37 cellular contexts compared by ENCODE assay signal in the genomic region with DNA sequence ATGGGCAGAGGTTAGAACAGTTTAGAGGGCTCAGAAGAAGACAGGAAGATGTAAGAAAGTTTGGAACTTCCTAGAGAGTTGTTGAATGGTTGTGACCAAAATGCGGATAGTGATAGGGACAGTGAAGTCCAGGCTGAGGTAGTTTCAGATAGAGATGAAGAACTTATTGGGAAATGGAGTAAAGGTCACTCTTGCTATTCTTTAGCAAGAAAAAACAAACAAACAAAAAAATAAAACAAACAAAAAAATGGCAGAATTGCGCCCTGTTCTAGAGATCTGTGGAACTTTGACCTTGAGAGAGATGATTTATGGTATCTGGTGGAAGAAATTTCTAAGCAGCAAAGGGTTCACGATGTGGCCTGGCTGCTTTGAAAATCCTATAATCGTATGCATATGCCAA.
DNase-seq lines count a peak whose midpoint lies in the region; ATAC-seq, FAIRE-seq and TF ChIP-seq lines count a peak whose summit lies in the region.
"Had no signal": no experiment of that assay in that cellular context is flagged by ENCODE, and none has a peak within 500 bp of the region (broad histone marks: within the 10 kb centered on the region; RNA-seq: fewer than 3 reads in every experiment).

No MANE protein-coding gene starts in this region.

- no peak for ATAC-seq in HepG2
- peak; percentile 74 for ATAC-seq in left lobe of liver
- peak; percentile 59 to 83 (median 62) for ATAC-seq in right lobe of liver
- ATAC-seq in HG03520 (IDR thresholded peaks at IDR 0.05; ENCODE audit: unreplicated experiment), result no peak
- ATAC-seq: A549; CD8-positive, alpha-beta T cell had no signal

- no peak overlapping the region for H3K4me2 ChIP-seq in HepG2 (ENCODE audit: low read depth, low read length)
- H3K4me2 ChIP-seq: A549; BLaER1; BLaER1 treated with 17β-estradiol and CSF1 and Interleukin-3, amounts not matched to agents 10 nM and 100 nM had no signal

- CTCF ChIA-PET in HepG2 (lab: Yijun Ruan, JAX; ENCODE audit: low intra/inter-chr PET ratio, low total read pairs), result no interaction called here

- H2AFZ ChIP-seq in HepG2 (ENCODE audit: low read length), result no peak overlapping the region

- POLR2A ChIA-PET in HepG2 (lab: Yijun Ruan, JAX), result no interaction called here

- H3K27me3 ChIP-seq in liver (ENCODE audit: control insufficient read depth in 4 of 4, insufficient read depth in 4 of 4, low read length in 3 of 4) (no peaks in the 10 kb centered on the region), HepG2 (ENCODE audit: control insufficient read depth in 1 of 2, insufficient read depth in 2 of 2, low read length in 2 of 2) (no peaks in the 10 kb centered on the region), right lobe of liver (no peaks in the 10 kb centered on the region)
- H3K27me3 ChIP-seq: BE2C; BLaER1; BLaER1 treated with 17β-estradiol and CSF1 and Interleukin-3, amounts not matched to agents 10 nM and 100 nM had no signal

- intact Hi-C loops in HepG2 (cut with micrococcal nuclease; ENCODE audit: unreplicated experiment), result no loop called here
- intact Hi-C loops in right lobe of liver (cut with DNase I), result no loop called here
- intact Hi-C loops in cardiac septum (cut with DNase I), result no loop called here

- H4K20me1 ChIP-seq in HepG2 (ENCODE audit: insufficient read depth, low read length), result no peaks in the 10 kb centered on the region
- H4K20me1 ChIP-seq: BLaER1; BLaER1 treated with 17β-estradiol and CSF1 and Interleukin-3, amounts not matched to agents 10 nM and 100 nM had no signal

- no peak for TF ChIP-seq CTCF in liver (IDR thresholded peaks at IDR 0.05; ENCODE audit: low read depth, low read length, missing input control)
- no peak for TF ChIP-seq CTCF in HepG2 (CRISPR knock-in tag; IDR thresholded peaks at IDR 0.05)
- TF ChIP-seq CTCF in endothelial cell (IDR thresholded peaks at IDR 0.05; ENCODE audit: unreplicated experiment), result no peak
- no peak for TF ChIP-seq CTCF in right lobe of liver (IDR thresholded peaks at IDR 0.05)
- TF ChIP-seq CTCF in coronary artery (IDR thresholded peaks at IDR 0.05), result no peak

- H3K4me1 Mint-ChIP-seq in endothelial cell (ENCODE audit: unreplicated experiment), result no peaks in the 10 kb centered on the region
- H3K4me1 Mint-ChIP-seq: B cell; CD14-positive monocyte; CD4-positive, alpha-beta memory T cell; CD4-positive, CD25-positive, alpha-beta regulatory T cell; CD8-positive, alpha-beta memory T cell had no signal

- in situ Hi-C loops in HepG2 (cut with HindIII; ENCODE audit: extremely low pct_ligation_motif_present, low pct_unique_long_range_greater_than_20kb), result no loop called here

- TF ChIP-seq RAD21 in liver (IDR thresholded peaks at IDR 0.05) (peak in 1 of 2 donors; percentile 5), HepG2 (CRISPR knock-in tag; IDR thresholded peaks at IDR 0.05) (no peak)

- no peak overlapping the region for H3K4me3 ChIP-seq in liver (ENCODE audit: low read depth in 1 of 3, low read length in 3 of 3)
- H3K4me3 ChIP-seq in HepG2 (replicated peaks in 1 of 3; ENCODE audit: insufficient read depth in 1 of 3, low read depth in 2 of 3, low read length in 3 of 3), result no peak overlapping the region
- no peak overlapping the region for H3K4me3 ChIP-seq in right lobe of liver
- no peak overlapping the region for H3K4me3 ChIP-seq in coronary artery
- H3K4me3 ChIP-seq: A549; BLaER1 treated with 17β-estradiol and CSF1 and Interleukin-3, amounts not matched to agents 10 nM and 100 nM had no signal

- TF ChIP-seq EP300 in HepG2 (IDR thresholded peaks at IDR 0.05; ENCODE audit: low read depth in 2 of 2, low read length in 2 of 2) (no peak), HepG2 (CRISPR knock-in tag; IDR thresholded peaks at IDR 0.05; ENCODE audit: borderline replicate concordance) (no peak)

- peaks cover 8% of the 10 kb centered on the region for H3K9me3 Mint-ChIP-seq in endothelial cell (ENCODE audit: unreplicated experiment)

- H3K27ac ChIP-seq in liver (ENCODE audit: low read depth in 1 of 2, low read length in 2 of 2) (no peak overlapping the region), HepG2 (ENCODE audit: extremely low read length, insufficient read depth, low read length) (no peak overlapping the region), right lobe of liver (peak overlapping the region in 1 of 3 donors; percentile 46), coronary artery (no peak overlapping the region)
- H3K27ac ChIP-seq: 22Rv1; A549; BLaER1; BLaER1 treated with 17β-estradiol and CSF1 and Interleukin-3, amounts not matched to agents 10 nM and 100 nM; C4-2B had no signal

- H3K27me3 Mint-ChIP-seq in endothelial cell (ENCODE audit: unreplicated experiment), result peaks cover 3% of the 10 kb centered on the region
- H3K27me3 Mint-ChIP-seq: B cell; CD4-positive, alpha-beta T cell had no signal

- H3K27ac Mint-ChIP-seq in endothelial cell (ENCODE audit: unreplicated experiment), result no peak overlapping the region
- H3K27ac Mint-ChIP-seq: B cell; CD14-positive monocyte; CD4-positive, alpha-beta memory T cell; CD4-positive, alpha-beta T cell; CD4-positive, CD25-positive, alpha-beta regulatory T cell; CD8-positive, alpha-beta T cell had no signal

- H3K4me3 Mint-ChIP-seq in endothelial cell (ENCODE audit: unreplicated experiment), result peak overlapping the region; percentile 2
- H3K4me3 Mint-ChIP-seq: B cell; CD14-positive monocyte; CD4-positive, alpha-beta memory T cell; CD4-positive, alpha-beta T cell; CD4-positive, CD25-positive, alpha-beta regulatory T cell; CD8-positive, alpha-beta memory T cell; CD8-positive, alpha-beta T cell had no signal

- BruUV-seq in HepG2 (replicated peaks; lab: Mats Ljungman, UMichigan), result no TSS peak

- peaks cover 8% of the 10 kb centered on the region for H3K36me3 Mint-ChIP-seq in endothelial cell (ENCODE audit: low read depth, unreplicated experiment)
- H3K36me3 Mint-ChIP-seq: CD14-positive monocyte; CD4-positive, CD25-positive, alpha-beta regulatory T cell had no signal

- DNase-seq in HepG2 (ENCODE audit: low spot score), result no peak
- no peak for DNase-seq in endothelial cell (ENCODE audit: low spot score)
- DNase-seq in left lobe of liver (ENCODE audit: low spot score), result no peak
- no peak for DNase-seq in right lobe of liver
- DNase-seq in cardiac septum (ENCODE audit: low spot score), result no peak
- no peak for DNase-seq in coronary artery (ENCODE audit: low spot score)
- DNase-seq: 8988T; ACHN; AML-193; BE2C; C1 segment of cervical spinal cord; Caco-2; Calu3; CD4-positive, alpha-beta memory T cell; CD4-positive, alpha-beta T cell; CD4-positive, CD25-positive, alpha-beta regulatory T cell; CD8-positive, alpha-beta memory T cell; CD8-positive, alpha-beta T cell; COR-L47; DMS 273 treated with DMSO at 0.1 percent for 48 hours; DMS153; DMS53; DMS79; DMS79 treated with DMSO at 0.1 percent for 48 hours; DND-41; EL had no signal

- no peak for TF ChIP-seq POLR2A in HepG2 (IDR thresholded peaks at IDR 0.05; ENCODE audit: insufficient read depth in 1 of 2, low read depth in 2 of 2, low read length in 2 of 2)
- TF ChIP-seq POLR2A in right lobe of liver (IDR thresholded peaks at IDR 0.05), result no peak

- H3K9ac ChIP-seq in liver (ENCODE audit: low read depth in 1 of 2, low read length in 2 of 2), result no peak overlapping the region
- no peak overlapping the region for H3K9ac ChIP-seq in HepG2 (ENCODE audit: insufficient read depth, low read depth, low read length)
- H3K9ac ChIP-seq: BLaER1; BLaER1 treated with 17β-estradiol and CSF1 and Interleukin-3, amounts not matched to agents 10 nM and 100 nM had no signal

- no peaks in the 10 kb centered on the region for H3K79me2 ChIP-seq in HepG2 (ENCODE audit: insufficient read depth, low read length)

- no peak for FAIRE-seq in HepG2 (lab: Jason Lieb, UNC)
- FAIRE-seq: A204.1, A549, D721Med had no signal

- H3K36me3 ChIP-seq in liver (ENCODE audit: control insufficient read depth in 4 of 4, insufficient read depth in 3 of 4, low read depth in 1 of 4, low read length in 3 of 4), result no peaks in the 10 kb centered on the region
- H3K36me3 ChIP-seq in HepG2 (replicated peaks in 1 of 2; ENCODE audit: control insufficient read depth in 1 of 2, insufficient read depth in 2 of 2, low read length in 2 of 2), result no peaks in the 10 kb centered on the region
- no peaks in the 10 kb centered on the region for H3K36me3 ChIP-seq in right lobe of liver
- H3K36me3 ChIP-seq: BE2C, BLaER1 had no signal

- WGBS in liver, result 11% methylated on average over 4 of the region's 4 CpGs
- 23% methylated on average over 4 of the region's 4 CpGs for WGBS in HepG2 (ENCODE audit: low lambda C conversion rate)
- 19% methylated on average over 4 of the region's 4 CpGs for WGBS in right lobe of liver (ENCODE audit: insufficient coverage, low coverage, low lambda C conversion rate, missing lambda C conversion rate)

- H3K9me3 ChIP-seq in liver (ENCODE audit: control insufficient read depth in 4 of 4, low read length in 3 of 4) (peaks cover 2 to 5% (median 4%) of the 10 kb centered on the region in 4 donors), HepG2 (ENCODE audit: low read length) (peaks cover 25% of the 10 kb centered on the region), right lobe of liver (peaks cover 0 to 3% (median 0%) of the 10 kb centered on the region in 4 donors)
- H3K9me3 ChIP-seq: A549, BE2C, Caco-2 had no signal

- H3K4me1 ChIP-seq in liver (ENCODE audit: control insufficient read depth in 4 of 4, insufficient read depth in 4 of 4, low read length in 3 of 4), result peaks cover 0 to 12% (median 3%) of the 10 kb centered on the region in 4 donors
- H3K4me1 ChIP-seq in HepG2 (ENCODE audit: insufficient read depth, low read length), result no peaks in the 10 kb centered on the region
- H3K4me1 ChIP-seq in right lobe of liver, result peaks cover 0 to 6% (median 0%) of the 10 kb centered on the region in 4 donors
- H3K4me1 ChIP-seq: A549, BE2C, BLaER1, Caco-2 had no signal

TF ChIP-seq in liver, 16 proteins besides CTCF, POLR2A, EP300 and RAD21 (continues in another document):
- TF ChIP-seq HNF4A (conservative IDR thresholded peaks at IDR 0.05) (peak; percentile 74 to 84), SP1 (IDR thresholded peaks at IDR 0.05) (peak; percentile 41), TAF1 (conservative IDR thresholded peaks at IDR 0.05) (no peak), FOXA2 (IDR thresholded peaks at IDR 0.05) (no peak), YY1 (IDR thresholded peaks at IDR 0.05) (peak; percentile 72), NR2F2 (IDR thresholded peaks at IDR 0.05) (no peak), JUND (IDR thresholded peaks at IDR 0.05) (peak in 1 of 2 donors; percentile 16), RXRA (IDR thresholded peaks at IDR 0.05) (peak; percentile 18 to 64), HNF4G (IDR thresholded peaks at IDR 0.05) (peak; percentile 24)

TF ChIP-seq in HepG2, 621 proteins besides CTCF, POLR2A, EP300 and RAD21:
- no peak for TF ChIP-seq ZSCAN31 (CRISPR knock-in tag; IDR thresholded peaks at IDR 0.05; ENCODE audit: low read depth)
- no peak for TF ChIP-seq ZEB1 (IDR thresholded peaks at IDR 0.05; ENCODE audit: insufficient replicate concordance, low read depth)
- no peak for TF ChIP-seq RFXAP (CRISPR knock-in tag; IDR thresholded peaks at IDR 0.05; ENCODE audit: borderline replicate concordance)
- no peak for TF ChIP-seq SNAI1 (CRISPR knock-in tag; IDR thresholded peaks at IDR 0.05; ENCODE audit: borderline replicate concordance)

Comparison
In these comparisons a context has a peak if more than half of its experiments do, and no peak if none do; other contexts are left out.
1. ATAC-seq: peak in left lobe of liver (single experiment) and right lobe of liver (4 of 4); none in HepG2 (single experiment) and HG03520 (single experiment).